In genomic region chr3:136750922-136751258, GRCh38 we compare ENCODE assay signal across 8 cellular contexts. TPM values are rescaled to one million over a fixed set of nuclear protein-coding genes. Genes with fewer than 3 reads are reported as not detected.
DNase-seq lines count a peak whose midpoint lies in the region; ATAC-seq, FAIRE-seq and TF ChIP-seq lines count a peak whose summit lies in the region.

No MANE protein-coding gene starts in this region.

- TF ChIP-seq CTCF in astrocyte (IDR thresholded peaks at IDR 0.05; ENCODE audit: insufficient read depth, low read depth, low read length), result no peak
- no peak for TF ChIP-seq CTCF in thyroid gland (IDR thresholded peaks at IDR 0.05)

- H3K79me2 ChIP-seq in astrocyte (ENCODE audit: insufficient read depth, low read length), result peaks cover 58% of the 10 kb centered on the region

- DNase-seq in activated T-cell treated with anti-CD3 and anti-CD28 coated beads, Interleukin-2, amount 50 U/mL, for 24 hours, result no peak
- DNase-seq in activated T-cell treated with anti-CD3 and anti-CD28 coated beads for 4 hours (no peak), astrocyte (ENCODE audit: low read depth) (peak; percentile 67), left kidney (ENCODE audit: low read depth, low spot score) (peak; percentile 20), thyroid gland (no peak), NCI-H2227 treated with DMSO at 0.1 percent for 48 hours (lab: John Stamatoyannopoulos, UW) (no peak), erythroblast (lab: John Stamatoyannopoulos, UW) (no peak)

- H3K27ac ChIP-seq in astrocyte (ENCODE audit: low read depth, low read length) (peak overlapping the region; percentile 97), thyroid gland (peak overlapping the region; percentile 97 to 99 (median 98))

- peak overlapping the region; percentile 87 for H3K4me3 Mint-ChIP-seq in activated T-cell treated with anti-CD3 and anti-CD28 coated beads, Interleukin-2, amount 50 U/mL, for 24 hours
- peak overlapping the region; percentile 92 for H3K4me3 Mint-ChIP-seq in astrocyte (ENCODE audit: unreplicated experiment)

- peaks cover 21% of the 10 kb centered on the region for H3K4me1 ChIP-seq in astrocyte (ENCODE audit: insufficient read depth, low read length)
- peaks cover 16 to 48% of the 10 kb centered on the region in 2 donors for H3K4me1 ChIP-seq in thyroid gland

- peaks cover 17% of the 10 kb centered on the region for H4K20me1 ChIP-seq in astrocyte (ENCODE audit: insufficient read depth, low read length)

- H3K9ac ChIP-seq in astrocyte (ENCODE audit: low read length), result peak overlapping the region; percentile 95

- H3K4me3 ChIP-seq in astrocyte (ENCODE audit: insufficient read depth, low read depth, low read length) (peak overlapping the region; percentile 73), thyroid gland (replicated peaks in 1 of 3) (peak overlapping the region; percentile 16 to 67 (median 41))

- H3K9me3 ChIP-seq in astrocyte (ENCODE audit: insufficient read depth, low read depth, low read length) (no peaks in the 10 kb centered on the region), thyroid gland (no peaks in the 10 kb centered on the region)

- peak overlapping the region; percentile 90 for H3K27ac Mint-ChIP-seq in activated T-cell treated with anti-CD3 and anti-CD28 coated beads, Interleukin-2, amount 50 U/mL, for 24 hours
- peak overlapping the region; percentile 81 for H3K27ac Mint-ChIP-seq in astrocyte (ENCODE audit: unreplicated experiment)

- H3K4me2 ChIP-seq in astrocyte (ENCODE audit: low read length), result peak overlapping the region; percentile 82

- peaks cover 35% of the 10 kb centered on the region for H3K36me3 Mint-ChIP-seq in activated T-cell treated with anti-CD3 and anti-CD28 coated beads, Interleukin-2, amount 50 U/mL, for 24 hours (ENCODE audit: low read depth)
- no peaks in the 10 kb centered on the region for H3K36me3 Mint-ChIP-seq in astrocyte (ENCODE audit: low read depth, unreplicated experiment)

- 1 to 2% methylated on average over 7 of the region's 7 CpGs for WGBS in thyroid gland, 2 donors

- TF ChIP-seq POLR2A in thyroid gland (IDR thresholded peaks at IDR 0.05), result no peak
- no peak for TF ChIP-seq POLR2A in erythroblast (IDR thresholded peaks at IDR 0.05; ENCODE audit: low read length)

- FAIRE-seq in astrocyte (lab: Jason Lieb, UNC), result no peak

- peaks cover 54% of the 10 kb centered on the region for H3K4me1 Mint-ChIP-seq in activated T-cell treated with anti-CD3 and anti-CD28 coated beads, Interleukin-2, amount 50 U/mL, for 24 hours (ENCODE audit: low read depth)
- peaks cover 26% of the 10 kb centered on the region for H3K4me1 Mint-ChIP-seq in astrocyte (ENCODE audit: low read depth, unreplicated experiment)

- H3K9me3 Mint-ChIP-seq in activated T-cell treated with anti-CD3 and anti-CD28 coated beads, Interleukin-2, amount 50 U/mL, for 24 hours, result no peaks in the 10 kb centered on the region
- H3K9me3 Mint-ChIP-seq in astrocyte (ENCODE audit: unreplicated experiment), result no peaks in the 10 kb centered on the region

- ATAC-seq in GM19397 (IDR thresholded peaks at IDR 0.05; ENCODE audit: unreplicated experiment), result no peak

- intact Hi-C loops in thyroid gland (cut with DNase I), result loop anchor here (5.0 to 10.0 kb wide), 3 partner anchors 359 to 674 kb away; partner anchors contain the start of gene MSL2

- H2AFZ ChIP-seq in astrocyte (ENCODE audit: low read depth, low read length), result no peak overlapping the region

- H3K27me3 Mint-ChIP-seq in activated T-cell treated with anti-CD3 and anti-CD28 coated beads, Interleukin-2, amount 50 U/mL, for 24 hours, result no peaks in the 10 kb centered on the region
- no peaks in the 10 kb centered on the region for H3K27me3 Mint-ChIP-seq in astrocyte (ENCODE audit: low read depth, unreplicated experiment)

- no peaks in the 10 kb centered on the region for H3K27me3 ChIP-seq in astrocyte (ENCODE audit: insufficient read depth, low read length)
- H3K27me3 ChIP-seq in thyroid gland, result no peaks in the 10 kb centered on the region

- H3K36me3 ChIP-seq in astrocyte (ENCODE audit: insufficient read depth, low read length), result no peaks in the 10 kb centered on the region
- H3K36me3 ChIP-seq in thyroid gland, result no peaks in the 10 kb centered on the region

RNA-seq across cellular contexts. Expression of gene STAG1, which starts 1.3 kb away (rescaled TPM):
- total RNA-seq in astrocyte (24.1 and 24.2 TPM in 2 replicates), thyroid gland (10 to 100 TPM; 50.5 to 68.8 (median 54.4) TPM)

Comparison
In these comparisons a context has a peak if more than half of its experiments do, and no peak if none do; other contexts are left out.
1. DNase-seq: peak in astrocyte (single experiment) and left kidney (single experiment); none in activated T-cell treated with anti-CD3 and anti-CD28 coated beads, Interleukin-2, amount 50 U/mL, for 24 hours (single experiment), activated T-cell treated with anti-CD3 and anti-CD28 coated beads for 4 hours (single experiment), thyroid gland (0 of 2), NCI-H2227 treated with DMSO at 0.1 percent for 48 hours (single experiment) and erythroblast (0 of 2).